Comparison of ENCODE assay signal across 13 cellular contexts in genomic region chr5:81247441-81247972, GRCh38. TPM values are rescaled to one million over a fixed set of nuclear protein-coding genes. Genes with fewer than 3 reads are reported as not detected.
DNase-seq lines count a peak whose midpoint lies in the region; ATAC-seq and TF ChIP-seq lines count a peak whose summit lies in the region.
"Had no signal": no experiment of that assay in that cellular context is flagged by ENCODE, and none has a peak within 500 bp of the region (broad histone marks: within the 10 kb centered on the region; RNA-seq: fewer than 3 reads in every experiment).

No MANE protein-coding gene starts in this region.

- peak; percentile 4 for DNase-seq in AG09309 (ENCODE audit: low read depth)
- peak; percentile 67 for DNase-seq in NCI-H226
- peak; percentile 47 for DNase-seq in epithelial cell of proximal tubule (ENCODE audit: low read depth)
- peak; percentile 47 for DNase-seq in neuronal stem cell (ENCODE audit: low spot score)
- no peak for DNase-seq in NCI-H2029 treated with DMSO at 0.1 percent for 48 hours (lab: John Stamatoyannopoulos, UW)
- DNase-seq in NCI-H1048 (lab: John Stamatoyannopoulos, UW): no peak
- no peak for DNase-seq in dedifferentiated amniotic fluid mesenchymal stem cell (ENCODE audit: extremely low spot score)
- DNase-seq: activated gamma-delta T cell; CD4-positive, CD25-positive, alpha-beta regulatory T cell; effector memory CD8-positive, alpha-beta T cell; stimulated activated naive CD8-positive, alpha-beta T cell treated with anti-CD3 and anti-CD28 coated beads, Interleukin-15, Interleukin-2, amounts not matched to agents 100 U/mL and 50 U/mL, for 24 hours had no signal

- H3K9me3 ChIP-seq in neuronal stem cell (replicated peaks in 1 of 2; ENCODE audit: control insufficient read depth in 2 of 2, insufficient read depth in 1 of 2, low read depth in 1 of 2, low read length in 2 of 2): peaks cover 3 to 23% of the 10 kb centered on the region in 2 donors

- H3K27me3 ChIP-seq in neuronal stem cell (ENCODE audit: control insufficient read depth in 3 of 3, insufficient read depth in 3 of 3, low read depth in 1 of 3, low read length in 3 of 3): no peaks in the 10 kb centered on the region

- no peak overlapping the region for H3K23ac ChIP-seq in neuronal stem cell (ENCODE audit: low read depth, low read length, poor library complexity)

- no peak overlapping the region for H3K14ac ChIP-seq in neuronal stem cell (ENCODE audit: low read length)

- no peak for ATAC-seq in GM19395 (IDR thresholded peaks at IDR 0.05; ENCODE audit: unreplicated experiment)
- ATAC-seq: effector memory CD8-positive, alpha-beta T cell; left lobe of liver; stimulated activated naive CD8-positive, alpha-beta T cell treated with anti-CD3 and anti-CD28 coated beads, Interleukin-15, Interleukin-2, amounts not matched to agents 100 U/mL and 50 U/mL, for 24 hours had no signal

- peaks cover 0 to 24% of the 10 kb centered on the region in 2 donors for H3K4me1 ChIP-seq in neuronal stem cell (ENCODE audit: control insufficient read depth in 2 of 2, insufficient read depth in 1 of 2, low read depth in 1 of 2, low read length in 2 of 2)

- H3K36me3 ChIP-seq in neuronal stem cell (replicated peaks in 1 of 2; ENCODE audit: control insufficient read depth in 2 of 2, insufficient read depth in 2 of 2, low read length in 2 of 2): peaks cover 4 to 12% of the 10 kb centered on the region in 2 donors

- H2BK5ac ChIP-seq in neuronal stem cell (ENCODE audit: low read length): no peak overlapping the region

- H2BK15ac ChIP-seq in neuronal stem cell (ENCODE audit: low read length): no peak overlapping the region

- no peak for TF ChIP-seq CTCF in AG09309 (IDR thresholded peaks at IDR 0.05; ENCODE audit: control insufficient read depth, insufficient read depth, low read depth, low read length, missing control alignments)
- no peak for TF ChIP-seq CTCF in epithelial cell of proximal tubule (conservative IDR thresholded peaks at IDR 0.05; ENCODE audit: low read depth, low read length)

- no peak overlapping the region for H3K27ac ChIP-seq in neuronal stem cell (replicated peaks; ENCODE audit: low read length)

- no CpG with 5 or more reads among the region's 3 CpGs for WGBS in neuronal stem cell (ENCODE audit: extremely low coverage in 2 of 2, insufficient read length in 2 of 2, insufficient replicate concordance in 1 of 2), 2 donors

- H2AK5ac ChIP-seq in neuronal stem cell (ENCODE audit: low read depth, low read length): no peak overlapping the region

- H2AFZ ChIP-seq in neuronal stem cell (ENCODE audit: low read length): no peak overlapping the region

- no peak overlapping the region for H3K9ac ChIP-seq in neuronal stem cell (ENCODE audit: low read depth, low read length, poor library complexity)

- no peak overlapping the region for H4K91ac ChIP-seq in neuronal stem cell (ENCODE audit: low read depth, low read length, poor library complexity)

- H3K4me2 ChIP-seq in neuronal stem cell (ENCODE audit: insufficient read depth, low read length, poor library complexity, severe bottlenecking): no peak overlapping the region

- no peak overlapping the region for H3K18ac ChIP-seq in neuronal stem cell (ENCODE audit: low read length)

- no peak overlapping the region for H2BK12ac ChIP-seq in neuronal stem cell (ENCODE audit: low read length)

- no peak overlapping the region for H3K4ac ChIP-seq in neuronal stem cell (ENCODE audit: low read length)

- H4K8ac ChIP-seq in neuronal stem cell (ENCODE audit: low read depth, low read length): no peak overlapping the region

- H3K4me3 ChIP-seq in AG09309 (ENCODE audit: control insufficient read depth, low read depth, low read length): no peak overlapping the region
- H3K4me3 ChIP-seq in epithelial cell of proximal tubule (ENCODE audit: low read depth, low read length): no peak overlapping the region
- H3K4me3 ChIP-seq in neuronal stem cell (ENCODE audit: low read length in 2 of 2): no peak overlapping the region

- H3K79me1 ChIP-seq in neuronal stem cell (ENCODE audit: low read depth, low read length): peaks cover 4% of the 10 kb centered on the region

- H2BK120ac ChIP-seq in neuronal stem cell (ENCODE audit: low read depth, low read length): no peak overlapping the region

RNA-seq across cellular contexts. Expression of gene CKMT2, which starts 14.4 kb away (rescaled TPM):
- total RNA-seq in epithelial cell of proximal tubule: not detected in 2 replicates
- not detected for polyA plus RNA-seq in neuronal stem cell (2013, experiment 1 of 2)
- polyA plus RNA-seq in neuronal stem cell (2013, experiment 2 of 2): 0.06 TPM
- total RNA-seq: CD4-positive, CD25-positive, alpha-beta regulatory T cell had no signal

RNA-seq across cellular contexts. Expression of gene ZCCHC9, which starts 53.9 kb away (rescaled TPM):
- 18.9 and 20.0 TPM in 2 replicates for total RNA-seq in epithelial cell of proximal tubule
- polyA plus RNA-seq in neuronal stem cell (2013, experiment 1 of 2): 51.0 TPM
- 54.2 TPM for polyA plus RNA-seq in neuronal stem cell (2013, experiment 2 of 2)

Comparison
In these comparisons a context has a peak if more than half of its experiments do, and no peak if none do; other contexts are left out.
1. DNase-seq: peak in AG09309 (single experiment), NCI-H226 (single experiment), epithelial cell of proximal tubule (single experiment) and neuronal stem cell (single experiment); none in NCI-H2029 treated with DMSO at 0.1 percent for 48 hours (single experiment), NCI-H1048 (single experiment) and dedifferentiated amniotic fluid mesenchymal stem cell (single experiment).